In the genomic region with DNA sequence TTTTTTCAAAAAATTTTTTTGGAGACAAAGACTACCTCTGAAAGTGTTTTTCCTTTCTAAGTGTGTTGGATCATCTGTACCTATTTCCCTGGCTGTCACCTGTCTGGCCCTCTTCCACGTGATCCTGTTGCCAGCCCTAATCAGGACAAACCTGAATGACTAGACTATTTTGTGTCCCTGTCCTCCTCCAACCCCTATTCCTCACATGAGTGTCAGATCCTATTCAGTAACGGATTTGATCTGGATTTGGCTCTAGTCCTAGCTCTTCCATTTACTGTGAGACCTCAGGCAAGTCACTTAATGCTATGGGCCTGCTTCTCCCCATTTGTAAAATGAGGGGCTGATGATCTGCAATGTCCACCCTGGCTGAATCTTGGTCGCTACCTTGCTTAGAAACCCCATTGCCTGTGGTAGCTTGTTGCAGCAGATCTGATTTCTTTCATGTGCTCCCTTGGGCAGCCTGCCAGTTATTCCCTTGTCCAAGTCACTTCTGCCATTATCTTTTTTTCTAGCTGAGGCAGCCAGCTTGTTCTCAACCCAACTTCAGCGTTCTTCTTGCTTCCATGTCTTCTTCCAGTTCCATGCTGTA, we compare ENCODE assay signal across 8 cellular contexts. TPM values are rescaled to one million over a fixed set of nuclear protein-coding genes. Genes with fewer than 3 reads are reported as not detected.
A peak's percentile ranks its signal among the peaks of the same experiment; 100 is the strongest.
DNase-seq lines count a peak whose midpoint lies in the region; ATAC-seq and TF ChIP-seq lines count a peak whose summit lies in the region.

No MANE protein-coding gene starts in this region.

- peaks cover 4% of the 10 kb centered on the region for H3K27me3 Mint-ChIP-seq in CD4-positive, CD25-positive, alpha-beta regulatory T cell
- H3K27me3 Mint-ChIP-seq in mesothelial cell of epicardium (ENCODE audit: low read depth): no peaks in the 10 kb centered on the region

- H3K27ac ChIP-seq in CD4-positive, CD25-positive, alpha-beta regulatory T cell (ENCODE audit: insufficient read depth, low read length, poor library complexity, severe bottlenecking): peak overlapping the region; percentile 53
- H3K27ac ChIP-seq in brain microvascular endothelial cell: no peak overlapping the region

- peaks cover 60% of the 10 kb centered on the region for H3K4me1 ChIP-seq in CD4-positive, CD25-positive, alpha-beta regulatory T cell (ENCODE audit: control insufficient read depth, insufficient read depth, low read length, poor library complexity, severe bottlenecking)

- in situ Hi-C loops in brain microvascular endothelial cell (cut with HindIII; ENCODE audit: low pct_ligation_motif_present, low sequenced_read_pairs): no loop called here

- H3K36me3 ChIP-seq in CD4-positive, CD25-positive, alpha-beta regulatory T cell (ENCODE audit: control insufficient read depth, insufficient read depth, low read length): peaks cover 25% of the 10 kb centered on the region
- H3K36me3 ChIP-seq in brain microvascular endothelial cell (replicated peaks): peaks cover 8% of the 10 kb centered on the region

- H3K4me3 Mint-ChIP-seq in CD4-positive, CD25-positive, alpha-beta regulatory T cell: peak overlapping the region; percentile 33 to 89 (median 58)
- no peak overlapping the region for H3K4me3 Mint-ChIP-seq in mesothelial cell of epicardium

- peak overlapping the region; percentile 72 to 85 (median 84) for H3K27ac Mint-ChIP-seq in CD4-positive, CD25-positive, alpha-beta regulatory T cell
- H3K27ac Mint-ChIP-seq in mesothelial cell of epicardium: peak overlapping the region; percentile 57

- H3K36me3 Mint-ChIP-seq in CD4-positive, CD25-positive, alpha-beta regulatory T cell: peaks cover 33% of the 10 kb centered on the region
- peaks cover 15% of the 10 kb centered on the region for H3K36me3 Mint-ChIP-seq in mesothelial cell of epicardium

- H3K9me3 Mint-ChIP-seq in CD4-positive, CD25-positive, alpha-beta regulatory T cell: peaks cover 0 to 2% (median 0%) of the 10 kb centered on the region in 7 donors
- peaks cover 1% of the 10 kb centered on the region for H3K9me3 Mint-ChIP-seq in mesothelial cell of epicardium

- TF ChIP-seq CTCF in brain microvascular endothelial cell (IDR thresholded peaks at IDR 0.05; ENCODE audit: low read depth, low read length, missing control alignments) (no peak), mesothelial cell of epicardium (IDR thresholded peaks at IDR 0.05; ENCODE audit: unreplicated experiment) (no peak)

- no peak for ATAC-seq in CD4-positive, CD25-positive, alpha-beta regulatory T cell (ENCODE audit: low read depth in 2 of 2)
- ATAC-seq in GM18870 (IDR thresholded peaks at IDR 0.05; ENCODE audit: unreplicated experiment): no peak

- no peaks in the 10 kb centered on the region for H3K27me3 ChIP-seq in CD4-positive, CD25-positive, alpha-beta regulatory T cell (ENCODE audit: control insufficient read depth, insufficient read depth, low read length)
- H3K27me3 ChIP-seq in brain microvascular endothelial cell (replicated peaks): no peaks in the 10 kb centered on the region

- DNase-seq in CD4-positive, CD25-positive, alpha-beta regulatory T cell: no peak
- DNase-seq in NCI-H2029 (lab: John Stamatoyannopoulos, UW) (peak; percentile 87), brain microvascular endothelial cell (peak; percentile 52), mesothelial cell of epicardium (ENCODE audit: low spot score in 2 of 2, unreplicated experiment in 2 of 2) (peak; percentile 30 to 57), MV-4-11 (lab: John Stamatoyannopoulos, UW) (no peak), HK-2 (ENCODE audit: unreplicated experiment) (no peak), SKM-1 (lab: John Stamatoyannopoulos, UW; ENCODE audit: unreplicated experiment) (no peak)

- H3K4me3 ChIP-seq in CD4-positive, CD25-positive, alpha-beta regulatory T cell (ENCODE audit: low read depth, low read length): peak overlapping the region; percentile 51
- H3K4me3 ChIP-seq in brain microvascular endothelial cell (ENCODE audit: low read depth, low read length): no peak overlapping the region

- peaks cover 29 to 76% (median 54%) of the 10 kb centered on the region in 4 donors for H3K4me1 Mint-ChIP-seq in CD4-positive, CD25-positive, alpha-beta regulatory T cell
- H3K4me1 Mint-ChIP-seq in mesothelial cell of epicardium: peaks cover 33% of the 10 kb centered on the region

- H3K9me3 ChIP-seq in CD4-positive, CD25-positive, alpha-beta regulatory T cell (ENCODE audit: control insufficient read depth in 2 of 2, low read length in 2 of 2): no peaks in the 10 kb centered on the region

RNA-seq across cellular contexts. Expression of a gene that starts 4.8 kb away (rescaled TPM):
- 159 TPM for total RNA-seq in CD4-positive, CD25-positive, alpha-beta regulatory T cell
- polyA plus RNA-seq in CD4-positive, CD25-positive, alpha-beta regulatory T cell: 100 to 1,000 TPM in 2 of 4 donors, 10 to 100 TPM in 2; 87.3 to 126 (median 100) TPM
- 48.6 to 49.7 TPM (median 48.7 TPM) in 3 replicates for total RNA-seq in mesothelial cell of epicardium

RNA-seq across cellular contexts. Expression of a gene that starts 34.5 kb away (rescaled TPM):
- total RNA-seq in CD4-positive, CD25-positive, alpha-beta regulatory T cell: 1,180 TPM
- 100 to 1,000 TPM; 112 to 144 (median 117) TPM for polyA plus RNA-seq in CD4-positive, CD25-positive, alpha-beta regulatory T cell
- 463 to 488 TPM (median 479 TPM) in 3 replicates for total RNA-seq in mesothelial cell of epicardium

Comparison
In these comparisons a context has a peak if more than half of its experiments do, and no peak if none do; other contexts are left out.
1. DNase-seq: peak in NCI-H2029 (single experiment), brain microvascular endothelial cell (single experiment) and mesothelial cell of epicardium (2 of 2); none in CD4-positive, CD25-positive, alpha-beta regulatory T cell (0 of 3), MV-4-11 (single experiment), HK-2 (single experiment) and SKM-1 (single experiment).